8 cellular contexts compared by ENCODE assay signal in the genomic region with DNA sequence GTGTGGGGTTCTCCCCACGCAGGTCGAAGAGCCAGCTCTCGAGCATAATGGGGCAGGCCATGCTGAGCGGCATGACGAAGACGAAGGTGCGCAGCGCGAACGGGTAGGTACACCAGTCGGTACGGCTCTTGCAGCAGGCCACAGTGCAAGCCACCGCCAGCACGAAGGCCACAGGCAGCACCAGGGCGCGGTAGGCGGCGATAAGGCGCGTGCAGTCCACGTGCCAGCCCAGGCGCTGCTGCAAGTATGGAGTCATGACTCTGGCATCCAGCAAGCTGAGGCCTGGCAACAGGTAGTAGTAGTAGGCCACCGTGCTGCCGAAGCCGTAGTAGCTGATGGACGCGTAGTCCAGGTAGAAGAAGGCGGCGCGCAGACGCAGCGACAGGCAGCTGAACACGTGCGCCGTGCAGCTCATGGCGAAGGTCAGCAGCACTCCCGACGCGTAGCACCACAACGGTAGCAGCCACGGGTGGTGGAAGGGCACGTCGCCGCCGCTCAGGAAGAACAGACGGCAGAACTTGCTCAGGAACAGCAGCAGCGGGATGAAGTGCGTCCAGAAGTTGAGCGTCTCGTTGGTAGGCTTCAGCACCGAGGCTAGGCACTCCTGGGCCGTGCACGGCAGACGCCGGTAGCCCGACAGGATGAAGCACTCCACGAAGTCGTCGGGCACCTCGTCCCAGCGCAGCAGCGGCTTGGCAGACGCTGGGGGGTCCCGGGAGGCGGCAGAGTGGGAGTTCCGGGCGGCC. TPM values are rescaled to one million over a fixed set of nuclear protein-coding genes. Genes with fewer than 3 reads are reported as not detected.
A peak's percentile ranks its signal among the peaks of the same experiment; 100 is the strongest.
DNase-seq lines count a peak whose midpoint lies in the region; ATAC-seq, FAIRE-seq and TF ChIP-seq lines count a peak whose summit lies in the region.

No MANE protein-coding gene starts in this region.

- H3K36me3 Mint-ChIP-seq in T-helper 17 cell (ENCODE audit: low read depth), result peaks cover 4% of the 10 kb centered on the region

- DNase-seq in T-helper 17 cell, result no peak
- DNase-seq in heart right ventricle, result peak in 1 of 2 donors; percentile 19
- no peak for DNase-seq in small intestine
- DNase-seq in NOMO-1 (lab: John Stamatoyannopoulos, UW; ENCODE audit: unreplicated experiment in 2 of 2), result no peak
- DNase-seq in UCSD-AML1 (lab: John Stamatoyannopoulos, UW; ENCODE audit: unreplicated experiment), result no peak

- FAIRE-seq in small intestine (lab: Jason Lieb, UNC), result no peak

- H3K9ac ChIP-seq in skeletal muscle satellite cell (ENCODE audit: low read depth, low read length), result no peak overlapping the region

- H3K27me3 Mint-ChIP-seq in T-helper 17 cell, result peaks cover 70% of the 10 kb centered on the region

- H3K27ac ChIP-seq in heart right ventricle, result peak overlapping the region; percentile 61 to 88 (median 80)
- H3K27ac ChIP-seq in small intestine (ENCODE audit: low read depth in 1 of 2, low read length in 1 of 2), result no peak overlapping the region

- no peak overlapping the region for H3K27ac Mint-ChIP-seq in T-helper 17 cell

- TF ChIP-seq CTCF in heart right ventricle (IDR thresholded peaks at IDR 0.05), result no peak

- H3K36me3 ChIP-seq in heart right ventricle (no peaks in the 10 kb centered on the region), skeletal muscle satellite cell (ENCODE audit: insufficient read depth, low read length) (no peaks in the 10 kb centered on the region), small intestine (ENCODE audit: control insufficient read depth in 2 of 2, insufficient read depth in 2 of 2, low read length in 2 of 2) (no peaks in the 10 kb centered on the region)

- H3K4me2 ChIP-seq in skeletal muscle satellite cell (ENCODE audit: low read length), result peak overlapping the region; percentile 85

- peaks cover 0 to 44% (median 6%) of the 10 kb centered on the region in 9 donors for H3K4me1 ChIP-seq in heart right ventricle
- H3K4me1 ChIP-seq in skeletal muscle satellite cell (ENCODE audit: control insufficient read depth, insufficient read depth, low read length), result peaks cover 7% of the 10 kb centered on the region
- H3K4me1 ChIP-seq in small intestine (ENCODE audit: control insufficient read depth in 2 of 2, insufficient read depth in 1 of 2, low read depth in 1 of 2, low read length in 1 of 2), result no peaks in the 10 kb centered on the region

- H3K9me3 ChIP-seq in T-helper 17 cell (ENCODE audit: control insufficient read depth, low read length, poor library complexity, severe bottlenecking) (no peaks in the 10 kb centered on the region), heart right ventricle (no peaks in the 10 kb centered on the region), skeletal muscle satellite cell (replicated peaks; ENCODE audit: low read length) (no peaks in the 10 kb centered on the region), small intestine (ENCODE audit: control insufficient read depth, low read depth) (no peaks in the 10 kb centered on the region)

- peak overlapping the region; percentile 88 for H3K4me3 Mint-ChIP-seq in T-helper 17 cell

- H3K27me3 ChIP-seq in heart right ventricle (peaks cover 0 to 94% (median 28%) of the 10 kb centered on the region in 7 donors), skeletal muscle satellite cell (ENCODE audit: control insufficient read depth, insufficient read depth, low read length) (peaks cover 56% of the 10 kb centered on the region), small intestine (ENCODE audit: control insufficient read depth in 2 of 2, insufficient read depth in 2 of 2, low read length in 2 of 2) (peaks cover 18 to 23% of the 10 kb centered on the region in 2 donors)

- peaks cover 12% of the 10 kb centered on the region for H3K4me1 Mint-ChIP-seq in T-helper 17 cell

- WGBS in heart right ventricle, 2 donors, result 49 to 55% methylated on average over 61 to 67 of the region's 67 CpGs
- 53 to 64% (median 64%) methylated on average over 63 to 67 of the region's 67 CpGs for WGBS in small intestine, 3 donors

- intact Hi-C loops in heart right ventricle (cut with DNase I), result no loop called here

- peak; percentile 13 for ATAC-seq in GM21619 (IDR thresholded peaks at IDR 0.05; ENCODE audit: unreplicated experiment)
- ATAC-seq in T-helper 17 cell, result no peak
- peak in 5 of 8 donors; percentile 10 to 51 (median 15) for ATAC-seq in heart right ventricle
- ATAC-seq in HG02759 (IDR thresholded peaks at IDR 0.05; ENCODE audit: unreplicated experiment), result no peak

- H3K4me3 ChIP-seq in heart right ventricle (peak overlapping the region in 9 of 10 donors; percentile 59 to 72 (median 66)), skeletal muscle satellite cell (ENCODE audit: low read length) (peak overlapping the region; percentile 71), small intestine (ENCODE audit: low read depth in 1 of 2, low read length in 2 of 2) (peak overlapping the region in 1 of 2 donors; percentile 55)

RNA-seq across cellular contexts. Expression of gene PAQR9, which starts 0.8 kb away (rescaled TPM):
- total RNA-seq in T-helper 17 cell (not detected), heart right ventricle (10 to 100 TPM in 9 of 10 donors, 1 to 10 TPM in 1; 9.7 to 18.4 (median 15.4) TPM)
- polyA plus RNA-seq in heart right ventricle (1 to 10 TPM; 3.9 to 5.1 TPM), small intestine (not detected)
- total RNA-seq in skeletal muscle satellite cell (2012; rRNA removed), result 0.22 TPM in 1 of 2 replicates, not detected in the other

RNA-seq across cellular contexts. Expression of gene U2SURP, which starts 38.7 kb away (rescaled TPM):
- total RNA-seq in T-helper 17 cell (100 to 1,000 TPM; 145 to 171 TPM), heart right ventricle (10 to 100 TPM; 35.8 to 49.3 (median 40.2) TPM)
- polyA plus RNA-seq in heart right ventricle (10 to 100 TPM; 14.1 to 47.4 TPM), small intestine (10 to 100 TPM; 20.0 to 30.9 (median 27.5) TPM)
- 72.7 and 85.2 TPM in 2 replicates for total RNA-seq in skeletal muscle satellite cell (2012; rRNA removed)

Comparison
In these comparisons a context has a peak if more than half of its experiments do, and no peak if none do; other contexts are left out.
1. ATAC-seq: peak in GM21619 (single experiment) and heart right ventricle (5 of 8); none in T-helper 17 cell (single experiment) and HG02759 (single experiment).
2. H3K27ac ChIP-seq: peak in heart right ventricle (10 of 10); none in small intestine (0 of 2).
3. RNA of gene PAQR9, which starts 0.8 kb away (total RNA-seq): 9.7 to 18.4 TPM in heart right ventricle; not detected in T-helper 17 cell; every median in the first group is over 10 times any median in the second.